In the genomic region with DNA sequence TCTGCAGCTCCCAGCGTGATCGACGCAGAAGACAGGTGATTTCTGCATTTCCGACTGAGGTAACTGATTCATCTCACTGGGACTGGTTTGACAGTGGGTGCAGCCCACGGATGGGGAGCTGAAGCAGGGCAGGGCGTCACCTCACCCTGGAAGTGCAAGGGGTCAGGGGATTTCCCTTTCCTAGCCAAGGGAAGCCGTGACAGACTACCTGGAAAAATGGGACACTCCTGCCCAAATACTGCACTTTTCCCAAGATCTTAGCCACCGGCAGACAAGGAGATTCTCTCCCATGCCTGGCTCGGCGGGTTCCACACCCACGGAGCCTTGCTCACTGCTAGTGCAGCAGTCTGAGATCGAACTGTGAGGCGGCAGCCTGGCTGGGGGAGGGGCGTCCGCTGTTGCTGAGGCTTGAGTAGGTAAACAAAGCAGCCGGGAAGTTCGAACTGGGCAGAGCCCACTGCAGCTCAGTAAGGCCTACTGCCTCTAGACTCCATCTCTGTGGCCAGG, we compare ENCODE assay signal across 2 cellular contexts. TPM values are rescaled to one million over a fixed set of nuclear protein-coding genes. Genes with fewer than 3 reads are reported as not detected.
"Had no signal": no experiment of that assay in that cellular context is flagged by ENCODE, and none has a peak within 500 bp of the region (broad histone marks: within the 10 kb centered on the region; RNA-seq: fewer than 3 reads in every experiment).

No MANE protein-coding gene starts in this region.

RNA-seq across cellular contexts. Expression of a gene that starts 27.9 kb away (rescaled TPM):
- total RNA-seq: activated CD4-positive, alpha-beta memory T cell treated with anti-CD3 and anti-CD28 coated beads, Interleukin-2, amount 10 ng/mL, durations not matched to agents 7 days and 5 days; activated CD8-positive, alpha-beta memory T cell treated with anti-CD3 and anti-CD28 coated beads, Interleukin-2, amount 10 ng/mL, durations not matched to agents 7 days and 5 days had no signal
